9 cellular contexts compared by ENCODE assay signal in the genomic region with DNA sequence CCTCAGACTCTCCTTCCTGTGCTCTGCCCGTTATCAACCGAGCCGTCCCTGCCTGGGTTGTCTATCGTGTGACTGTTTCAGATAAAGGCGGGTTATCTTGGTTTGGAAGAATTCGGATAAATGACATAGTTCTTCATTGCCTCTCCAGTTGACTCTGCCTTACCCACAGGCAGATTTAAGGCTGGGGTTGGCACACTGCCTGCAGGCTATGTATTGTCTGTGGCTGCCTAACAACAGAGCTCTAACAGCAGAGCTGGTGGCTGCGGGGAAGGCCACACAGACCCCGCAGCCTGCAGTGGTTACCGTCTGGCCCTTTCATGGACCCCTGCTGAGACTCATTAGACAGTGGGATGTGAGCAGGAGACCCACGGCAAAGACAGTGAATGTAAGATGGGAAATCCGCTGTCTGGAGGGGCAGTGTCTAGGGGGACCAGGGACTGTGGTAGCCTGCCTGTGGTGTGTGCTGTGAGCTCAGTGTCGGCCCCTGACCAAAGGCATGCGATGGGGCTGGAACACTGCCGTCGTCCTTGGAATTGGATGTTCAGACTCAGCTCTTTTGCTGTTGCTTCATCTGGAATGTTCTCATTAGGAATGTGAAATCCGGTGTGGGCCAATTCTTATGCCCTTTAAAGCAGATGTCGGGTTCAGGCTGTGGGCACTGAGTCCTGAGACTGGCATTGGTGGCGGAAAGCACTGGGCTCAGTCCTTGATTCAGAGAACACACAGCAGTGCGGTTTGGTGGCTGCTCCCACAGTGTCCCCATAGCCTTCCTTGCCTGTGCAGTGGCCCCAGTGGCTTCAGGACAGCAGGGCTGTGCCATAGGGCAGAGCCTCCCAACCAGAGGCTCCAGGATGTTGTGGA. TPM values are rescaled to one million over a fixed set of nuclear protein-coding genes. Genes with fewer than 3 reads are reported as not detected.
DNase-seq lines count a peak whose midpoint lies in the region; ATAC-seq and TF ChIP-seq lines count a peak whose summit lies in the region.
"Had no signal": no experiment of that assay in that cellular context is flagged by ENCODE, and none has a peak within 500 bp of the region (broad histone marks: within the 10 kb centered on the region; RNA-seq: fewer than 3 reads in every experiment).

No MANE protein-coding gene starts in this region.

- no peaks in the 10 kb centered on the region for H3K9me2 ChIP-seq in hepatocyte (replicated peaks; ENCODE audit: insufficient read depth)

- H3K9me3 ChIP-seq in adrenal gland (replicated peaks in 1 of 3) (no peaks in the 10 kb centered on the region), hepatocyte (ENCODE audit: low read depth) (no peaks in the 10 kb centered on the region)
- H3K9me3 ChIP-seq in effector memory CD4-positive, alpha-beta T cell (ENCODE audit: control insufficient read depth, low read length) = no peaks in the 10 kb centered on the region

- H3K27ac ChIP-seq in adrenal gland (peak overlapping the region in 4 of 5 donors; percentile 72 to 98 (median 83)), hepatocyte (peak overlapping the region; percentile 92)
- H3K27ac ChIP-seq in effector memory CD4-positive, alpha-beta T cell (ENCODE audit: insufficient read depth, low read length, poor library complexity, severe bottlenecking) = no peak overlapping the region

- peaks cover 7% of the 10 kb centered on the region for H3K79me2 ChIP-seq in hepatocyte

- no peak overlapping the region for H3K27ac Mint-ChIP-seq in stimulated activated naive B cell treated with anti-CD40 and anti-IgM and Interleukin-4, amounts not matched to agents 10 μg/mL and 1 μg/mL and 100 μg/mL, for 72 hours
- H3K27ac Mint-ChIP-seq: activated T-cell treated with anti-CD3 and anti-CD28 coated beads, Interleukin-2, amount 50 U/mL, for 24 hours had no signal

- H3K4me3 Mint-ChIP-seq in stimulated activated naive B cell treated with anti-CD40 and anti-IgM and Interleukin-4, amounts not matched to agents 10 μg/mL and 1 μg/mL and 100 μg/mL, for 72 hours = no peak overlapping the region
- H3K4me3 Mint-ChIP-seq: activated T-cell treated with anti-CD3 and anti-CD28 coated beads, Interleukin-2, amount 50 U/mL, for 24 hours had no signal

- H3K36me3 Mint-ChIP-seq in stimulated activated naive B cell treated with anti-CD40 and anti-IgM and Interleukin-4, amounts not matched to agents 10 μg/mL and 1 μg/mL and 100 μg/mL, for 72 hours = peaks cover 0 to 2% of the 10 kb centered on the region in 2 donors

- intact Hi-C loops in adrenal gland (cut with DNase I) = no loop called here

- no peak for TF ChIP-seq CTCF in adrenal gland (IDR thresholded peaks at IDR 0.05)
- TF ChIP-seq CTCF in hepatocyte (IDR thresholded peaks at IDR 0.05; ENCODE audit: poor library complexity) = no peak

- H4K20me1 ChIP-seq in hepatocyte (ENCODE audit: insufficient read depth, poor library complexity, severe bottlenecking) = no peaks in the 10 kb centered on the region

- H3K9me3 Mint-ChIP-seq in stimulated activated naive B cell treated with anti-CD40 and anti-IgM and Interleukin-4, amounts not matched to agents 10 μg/mL and 1 μg/mL and 100 μg/mL, for 72 hours = peaks cover 0 to 3% of the 10 kb centered on the region in 2 donors

- H3K4me3 ChIP-seq in adrenal gland (no peak overlapping the region), hepatocyte (no peak overlapping the region)
- no peak overlapping the region for H3K4me3 ChIP-seq in effector memory CD4-positive, alpha-beta T cell (ENCODE audit: insufficient read depth, low read depth, low read length, poor library complexity, severe bottlenecking)

- H3K4me1 Mint-ChIP-seq in stimulated activated naive B cell treated with anti-CD40 and anti-IgM and Interleukin-4, amounts not matched to agents 10 μg/mL and 1 μg/mL and 100 μg/mL, for 72 hours = peaks cover 0 to 7% of the 10 kb centered on the region in 2 donors

- H3K4me1 ChIP-seq in adrenal gland (replicated peaks in 1 of 2) (peaks cover 35 to 65% of the 10 kb centered on the region in 2 donors), hepatocyte (ENCODE audit: insufficient read depth) (peaks cover 31% of the 10 kb centered on the region)
- no peaks in the 10 kb centered on the region for H3K4me1 ChIP-seq in effector memory CD4-positive, alpha-beta T cell (ENCODE audit: control insufficient read depth, insufficient read depth, low read length, poor library complexity, severe bottlenecking)

- H3K36me3 ChIP-seq in adrenal gland (replicated peaks in 1 of 2) = no peaks in the 10 kb centered on the region
- no peaks in the 10 kb centered on the region for H3K36me3 ChIP-seq in hepatocyte (replicated peaks; ENCODE audit: insufficient read depth, low read depth)
- no peaks in the 10 kb centered on the region for H3K36me3 ChIP-seq in effector memory CD4-positive, alpha-beta T cell (ENCODE audit: control insufficient read depth, insufficient read depth, low read length)

- peak overlapping the region; percentile 20 for H3K4me2 ChIP-seq in hepatocyte

- no peak for ATAC-seq in GM18867 (IDR thresholded peaks at IDR 0.05; ENCODE audit: unreplicated experiment)
- ATAC-seq in stimulated activated naive B cell treated with anti-CD40 and anti-IgM and Interleukin-4, amounts not matched to agents 10 μg/mL and 1 μg/mL and 100 μg/mL, for 72 hours (replicated peaks) = no peak

- no peaks in the 10 kb centered on the region for H3K27me3 Mint-ChIP-seq in stimulated activated naive B cell treated with anti-CD40 and anti-IgM and Interleukin-4, amounts not matched to agents 10 μg/mL and 1 μg/mL and 100 μg/mL, for 72 hours
- H3K27me3 Mint-ChIP-seq: activated T-cell treated with anti-CD3 and anti-CD28 coated beads, Interleukin-2, amount 50 U/mL, for 24 hours had no signal

- DNase-seq in H4 (ENCODE audit: low spot score) = peak; percentile 77
- peak; percentile 72 to 91 (median 84) for DNase-seq in adrenal gland
- peak; percentile 48 for DNase-seq in hepatocyte (ENCODE audit: low spot score)
- DNase-seq in stromal cell of bone marrow (ENCODE audit: low read depth) = peak; percentile 73
- no peak for DNase-seq in stimulated activated naive B cell treated with anti-CD40 and anti-IgM and Interleukin-4, amounts not matched to agents 10 μg/mL and 1 μg/mL and 100 μg/mL, for 72 hours
- no peak for DNase-seq in NCI-H524 (lab: John Stamatoyannopoulos, UW)
- DNase-seq in effector memory CD4-positive, alpha-beta T cell = no peak

- no peak overlapping the region for H2AFZ ChIP-seq in hepatocyte

- H3K27me3 ChIP-seq in adrenal gland = no peaks in the 10 kb centered on the region
- H3K27me3 ChIP-seq in hepatocyte = no peaks in the 10 kb centered on the region
- H3K27me3 ChIP-seq in effector memory CD4-positive, alpha-beta T cell (replicated peaks; ENCODE audit: control insufficient read depth, insufficient read depth, low read length, poor library complexity, severe bottlenecking) = no peaks in the 10 kb centered on the region

- 43 to 62% (median 53%) methylated on average over 11 to 19 of the region's 19 CpGs for WGBS in adrenal gland, 4 donors
- WGBS in hepatocyte (ENCODE audit: low lambda C conversion rate, missing lambda C conversion rate) = 66% methylated on average over 19 of the region's 19 CpGs

- TF ChIP-seq POLR2A in adrenal gland (IDR thresholded peaks at IDR 0.05) = peak in 1 of 2 donors; percentile 44

RNA-seq across cellular contexts. Expression of gene SH3RF3, which starts 44.5 kb away (rescaled TPM):
- total RNA-seq in H4 (2014; rRNA removed; shearing (Covaris generic)) = 0.45 and 0.87 TPM in 2 replicates
- total RNA-seq in adrenal gland = 10 to 100 TPM in 6 of 8 donors, 1 to 10 TPM in 2; 9.5 to 19.1 (median 15.8) TPM
- polyA plus RNA-seq in adrenal gland = 10 to 100 TPM in 2 of 3 donors, 1 to 10 TPM in 1; 4.2 to 14.2 (median 10.0) TPM
- total RNA-seq in hepatocyte = 1.9 and 2.1 TPM in 2 replicates
- polyA plus RNA-seq in hepatocyte = 1.1 and 1.9 TPM in 2 replicates

Comparison
In these comparisons a context has a peak if more than half of its experiments do, and no peak if none do; other contexts are left out.
1. DNase-seq: peak in H4 (single experiment), adrenal gland (7 of 7), hepatocyte (single experiment) and stromal cell of bone marrow (single experiment); none in stimulated activated naive B cell treated with anti-CD40 and anti-IgM and Interleukin-4, amounts not matched to agents 10 μg/mL and 1 μg/mL and 100 μg/mL, for 72 hours (single experiment), NCI-H524 (0 of 2) and effector memory CD4-positive, alpha-beta T cell (0 of 3).